26 cellular contexts compared by ENCODE assay signal in the genomic region with DNA sequence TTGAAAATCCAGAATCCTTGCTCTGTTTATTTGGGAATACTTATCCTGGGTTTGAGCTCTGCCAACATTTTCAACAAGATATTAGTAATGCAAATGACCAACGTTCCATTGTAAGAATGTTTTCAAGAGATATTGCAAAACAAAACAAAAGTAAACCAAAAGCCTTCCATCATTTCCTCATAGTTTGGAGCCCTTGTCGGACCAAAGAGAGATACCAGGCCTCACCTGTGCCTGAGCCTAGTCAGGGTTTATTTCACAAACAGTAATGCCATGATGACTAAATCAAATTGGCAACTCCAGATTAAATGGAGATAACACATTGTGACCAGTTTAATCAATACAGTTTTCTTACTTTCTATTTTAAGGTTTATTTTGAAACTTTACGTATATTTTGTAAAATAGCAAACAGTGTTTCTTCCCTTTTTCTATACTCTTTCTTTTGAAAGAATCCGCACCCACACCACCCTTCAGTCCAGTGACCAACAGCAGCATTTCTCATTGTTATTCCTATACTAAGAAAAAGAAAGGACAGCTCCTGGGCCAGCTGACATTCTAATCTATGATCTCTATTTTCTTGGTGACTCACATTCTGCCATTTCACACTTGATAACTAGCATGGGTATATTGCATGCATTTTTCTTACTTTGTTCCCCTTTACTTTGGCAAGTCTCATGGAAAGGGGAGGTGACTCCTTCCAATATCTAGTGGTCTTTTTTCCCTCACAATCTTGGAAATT.
DNase-seq lines count a peak whose midpoint lies in the region; ATAC-seq and TF ChIP-seq lines count a peak whose summit lies in the region.
"Had no signal": no experiment of that assay in that cellular context is flagged by ENCODE, and none has a peak within 500 bp of the region (broad histone marks: within the 10 kb centered on the region; RNA-seq: fewer than 3 reads in every experiment).

No MANE protein-coding gene starts in this region.

- peaks cover 43% of the 10 kb centered on the region for H3K4me1 Mint-ChIP-seq in Caco-2 (ENCODE audit: low read depth, unreplicated experiment)
- H3K4me1 Mint-ChIP-seq in endodermal cell = peaks cover 10% of the 10 kb centered on the region
- H3K4me1 Mint-ChIP-seq: activated naive CD8-positive, alpha-beta T cell treated with anti-CD3 and anti-CD28 coated beads for 36 hours; CD4-positive, alpha-beta memory T cell; naive B cell had no signal

- BruUV-seq in Caco-2 (replicated peaks; lab: Mats Ljungman, UMichigan) = no TSS peak

- H3K9me3 ChIP-seq in Caco-2 (no peaks in the 10 kb centered on the region; the same call in 1 of the 2 replicates), endodermal cell (ENCODE audit: control insufficient read depth, low read length) (no peaks in the 10 kb centered on the region), mesodermal cell (ENCODE audit: control insufficient read depth, low read length) (no peaks in the 10 kb centered on the region), body of pancreas (no peaks in the 10 kb centered on the region), WERI-Rb-1 (ENCODE audit: severe bottlenecking) (no peaks in the 10 kb centered on the region)
- H3K9me3 ChIP-seq: neutrophil had no signal

- H3K4me3 Mint-ChIP-seq in Caco-2 (ENCODE audit: unreplicated experiment) (peak overlapping the region; percentile 45), endodermal cell (no peak overlapping the region)
- H3K4me3 Mint-ChIP-seq: activated naive CD8-positive, alpha-beta T cell treated with anti-CD3 and anti-CD28 coated beads for 36 hours; CD4-positive, alpha-beta memory T cell; naive B cell had no signal

- H3K27ac ChIP-seq in endodermal cell (ENCODE audit: low read depth, low read length) = no peak overlapping the region
- H3K27ac ChIP-seq in mesodermal cell (ENCODE audit: low read depth, low read length, severe bottlenecking) = peak overlapping the region; percentile 51
- H3K27ac ChIP-seq in body of pancreas = no peak overlapping the region
- H3K27ac ChIP-seq in WERI-Rb-1 = no peak overlapping the region
- H3K27ac ChIP-seq: foreskin keratinocyte, neutrophil had no signal

- H3K36me3 Mint-ChIP-seq in Caco-2 (ENCODE audit: insufficient read depth, unreplicated experiment) = no peaks in the 10 kb centered on the region
- H3K36me3 Mint-ChIP-seq in endodermal cell (ENCODE audit: low read depth) = no peaks in the 10 kb centered on the region
- H3K36me3 Mint-ChIP-seq: activated naive CD8-positive, alpha-beta T cell treated with anti-CD3 and anti-CD28 coated beads for 36 hours; CD4-positive, alpha-beta memory T cell; naive B cell had no signal

- intact Hi-C loops in Caco-2 (cut with micrococcal nuclease; ENCODE audit: unreplicated experiment) (loop anchor here (1.0 kb wide), 3 partner anchors 16 to 90 kb away; no protein-coding TSS in a partner anchor), body of pancreas (cut with DNase I) (no loop called here)

- no peaks in the 10 kb centered on the region; the same call in 1 of the 2 replicates for H3K36me3 ChIP-seq in Caco-2 (ENCODE audit: control insufficient read depth, insufficient read depth, low read length)
- no peaks in the 10 kb centered on the region for H3K36me3 ChIP-seq in endodermal cell (ENCODE audit: control insufficient read depth, insufficient read depth, low read length)
- no peaks in the 10 kb centered on the region for H3K36me3 ChIP-seq in mesodermal cell (ENCODE audit: control insufficient read depth, insufficient read depth, low read length)
- H3K36me3 ChIP-seq in body of pancreas (replicated peaks in 1 of 2; ENCODE audit: insufficient read depth in 1 of 2, low read depth in 2 of 2) = no peaks in the 10 kb centered on the region
- no peaks in the 10 kb centered on the region for H3K36me3 ChIP-seq in WERI-Rb-1
- H3K36me3 ChIP-seq: heart right ventricle, neutrophil had no signal

- 92 to 96% methylated on average over 4 of the region's 4 CpGs for WGBS in endodermal cell (ENCODE audit: insufficient coverage in 1 of 2, insufficient read length in 1 of 2), 2 experiments
- 100% methylated on average over 1 of the region's 4 CpGs for WGBS in mesodermal cell (ENCODE audit: insufficient coverage in 2 of 2), 2 experiments
- 58 to 59% methylated on average over 4 of the region's 4 CpGs for WGBS in body of pancreas, 2 donors

- TF ChIP-seq CTCF in Caco-2 (IDR thresholded peaks at IDR 0.05; ENCODE audit: insufficient read depth in 1 of 2, low read depth in 1 of 2, low read length in 1 of 2, severe bottlenecking in 1 of 2, unreplicated experiment in 1 of 2) = no peak
- TF ChIP-seq CTCF in endodermal cell (conservative IDR thresholded peaks at IDR 0.05) = no peak
- no peak for TF ChIP-seq CTCF in body of pancreas (IDR thresholded peaks at IDR 0.05)
- no peak for TF ChIP-seq CTCF in WERI-Rb-1 (IDR thresholded peaks at IDR 0.05; ENCODE audit: low read depth, low read length)

- no peak for TF ChIP-seq POLR2A in body of pancreas (IDR thresholded peaks at IDR 0.05)

- no peak for ATAC-seq in HG02571 (IDR thresholded peaks at IDR 0.05; ENCODE audit: unreplicated experiment)
- no peak for ATAC-seq in body of pancreas
- ATAC-seq: foreskin keratinocyte; stimulated activated naive CD8-positive, alpha-beta T cell treated with anti-CD3 and anti-CD28 coated beads, Interleukin-15, Interleukin-2, amounts not matched to agents 100 U/mL and 50 U/mL, for 24 hours had no signal

- H3K4me3 ChIP-seq in Caco-2 (ENCODE audit: low read depth, low read length) (no peak overlapping the region), endodermal cell (ENCODE audit: low read length) (no peak overlapping the region), mesodermal cell (ENCODE audit: extremely low read depth, insufficient read depth, low read length, poor library complexity, severe bottlenecking) (no peak overlapping the region), body of pancreas (no peak overlapping the region), WERI-Rb-1 (ENCODE audit: low read depth, low read length) (no peak overlapping the region)
- H3K4me3 ChIP-seq: heart right ventricle had no signal

- H3K27ac Mint-ChIP-seq in Caco-2 (ENCODE audit: unreplicated experiment) (peak overlapping the region; percentile 74), endodermal cell (peak overlapping the region; percentile 6)
- H3K27ac Mint-ChIP-seq: activated naive CD8-positive, alpha-beta T cell treated with anti-CD3 and anti-CD28 coated beads for 36 hours; CD4-positive, alpha-beta memory T cell; naive B cell had no signal

- H3K4me1 ChIP-seq in Caco-2 (peaks cover 30% of the 10 kb centered on the region), endodermal cell (ENCODE audit: control insufficient read depth, insufficient read depth, low read length) (peaks cover 2% of the 10 kb centered on the region), mesodermal cell (ENCODE audit: control insufficient read depth, insufficient read depth, low read length, poor library complexity, severe bottlenecking) (peaks cover 16% of the 10 kb centered on the region), body of pancreas (no peaks in the 10 kb centered on the region)
- H3K4me1 ChIP-seq: foreskin keratinocyte had no signal

- no peaks in the 10 kb centered on the region for H3K27me3 ChIP-seq in Caco-2 (replicated peaks; ENCODE audit: control insufficient read depth, insufficient read depth, low read length)
- peaks cover 30% of the 10 kb centered on the region for H3K27me3 ChIP-seq in endodermal cell (ENCODE audit: control insufficient read depth, insufficient read depth, low read length, poor library complexity, severe bottlenecking)
- H3K27me3 ChIP-seq in body of pancreas = no peaks in the 10 kb centered on the region
- no peaks in the 10 kb centered on the region for H3K27me3 ChIP-seq in WERI-Rb-1 (ENCODE audit: insufficient read depth, low read depth, severe bottlenecking)
- H3K27me3 ChIP-seq: foreskin keratinocyte, heart right ventricle, neutrophil had no signal

- POLR2A ChIA-PET in Caco-2 (lab: Charles Lee) = no interaction called here

- H3K9ac ChIP-seq in endodermal cell (ENCODE audit: extremely low read depth, low read length, poor library complexity, severe bottlenecking) = no peak overlapping the region

- H3K9me3 Mint-ChIP-seq in Caco-2 (ENCODE audit: unreplicated experiment) = peaks cover 15% of the 10 kb centered on the region
- peaks cover 4% of the 10 kb centered on the region for H3K9me3 Mint-ChIP-seq in endodermal cell

- H3K27me3 Mint-ChIP-seq in Caco-2 (ENCODE audit: insufficient read depth, unreplicated experiment) = no peaks in the 10 kb centered on the region
- peaks cover 45% of the 10 kb centered on the region for H3K27me3 Mint-ChIP-seq in endodermal cell (ENCODE audit: insufficient read depth)
- H3K27me3 Mint-ChIP-seq: activated naive CD8-positive, alpha-beta T cell treated with anti-CD3 and anti-CD28 coated beads for 36 hours; CD4-positive, alpha-beta memory T cell; naive B cell had no signal

- CTCF ChIA-PET in Caco-2 (lab: Charles Lee) = interaction anchor here (1.0 kb wide), 1 partner anchor 35 kb away, joined by 4 read pairs; no protein-coding TSS in a partner anchor

- DNase-seq in Caco-2 (no peak), M059J (ENCODE audit: low read depth) (peak; percentile 55), endodermal cell (no peak), body of pancreas (no peak), WERI-Rb-1 (no peak), SKM-1 (lab: John Stamatoyannopoulos, UW; ENCODE audit: unreplicated experiment) (no peak)
- DNase-seq: activated CD4-positive, alpha-beta T cell treated with anti-CD3 and anti-CD28 coated beads for 4 hours; activated effector memory CD4-positive, alpha-beta T cell treated with anti-CD3 and anti-CD28 coated beads, Interleukin-2, amount 50 U/mL, for 16 hours; activated naive CD8-positive, alpha-beta T cell treated with anti-CD3 and anti-CD28 coated beads for 36 hours; activated T-cell treated with anti-CD3 and anti-CD28 coated beads, Interleukin-2, amount 50 U/mL, for 1 hour; CD4-positive, alpha-beta memory T cell; effector CD4-positive, alpha-beta T cell; foreskin keratinocyte; GDM1; GOT3; heart right ventricle; naive B cell; NCI-H1105 treated with DMSO at 0.1 percent for 48 hours; NCI-H2029 treated with DMSO at 0.1 percent for 48 hours; NCI-H345; NCI-H748 treated with DMSO at 0.1 percent for 48 hours; RPMI8226; stimulated activated naive CD8-positive, alpha-beta T cell treated with anti-CD3 and anti-CD28 coated beads, Interleukin-15, Interleukin-2, amounts not matched to agents 100 U/mL and 50 U/mL, for 24 hours had no signal
